ENCODE assay signal across 24 cellular contexts in the genomic region with DNA sequence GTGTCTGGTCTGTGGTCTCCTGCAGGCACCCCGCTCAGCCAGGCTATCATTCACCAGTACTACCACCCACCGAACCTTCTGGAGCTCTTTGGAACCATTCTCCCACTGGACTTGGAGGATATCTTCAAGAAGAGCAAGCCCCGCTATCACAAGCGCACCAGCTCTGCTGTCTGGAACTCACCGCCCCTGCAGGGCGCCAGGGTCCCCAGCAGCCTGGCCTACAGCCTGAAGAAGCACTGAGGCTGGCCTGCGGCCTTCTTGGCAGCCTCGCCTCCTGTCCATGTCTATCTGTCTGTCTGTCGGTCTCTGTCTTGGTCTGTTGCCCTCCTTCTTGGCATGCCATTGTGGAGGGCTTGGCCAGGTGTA. TPM values are rescaled to one million over a fixed set of nuclear protein-coding genes. Genes with fewer than 3 reads are reported as not detected.
"Had no signal": no experiment of that assay in that cellular context is flagged by ENCODE, and none has a peak within 500 bp of the region (broad histone marks: within the 10 kb centered on the region; RNA-seq: fewer than 3 reads in every experiment).

No MANE protein-coding gene starts in this region.

- H3K9me3 Mint-ChIP-seq: activated naive CD8-positive, alpha-beta T cell treated with anti-CD3 and anti-CD28 coated beads for 36 hours; activated T-helper 17 cell treated with anti-CD3 and anti-CD28 coated beads, Interleukin-2, amount 50 U/mL, for 72 hours; stimulated activated memory B cell treated with anti-CD40 and anti-IgM and Interleukin-4, amounts not matched to agents 10 μg/mL and 1 μg/mL and 100 μg/mL, for 72 hours; T-cell; T-helper 2 cell treated with Interferon-gamma antibody and Interleukin-4, amounts not matched to agents 5 μg/mL and 100 μg/mL, for 36 hours had no signal

- DNase-seq: activated CD4-positive, CD25-positive, alpha-beta regulatory T cell treated with anti-CD3 and anti-CD28 coated beads, Interleukin-2, amount 50 U/mL, for 72 hours; activated naive CD4-positive, alpha-beta T cell treated with Interleukin-2 at 50 U/mL for 16 hours; activated naive CD8-positive, alpha-beta T cell treated with anti-CD3 and anti-CD28 coated beads for 36 hours; cerebellar nuclear complex; cortex of kidney; mesenchymal stem cell; mucosa of descending colon; nucleus accumbens; small intestine; stimulated activated CD4-positive, alpha-beta T cell treated with anti-CD3 and anti-CD28 coated beads, Interleukin-15, amount 100 ng/mL, for 24 hours; thyroid gland had no signal

- H3K4me1 Mint-ChIP-seq: activated naive CD8-positive, alpha-beta T cell treated with anti-CD3 and anti-CD28 coated beads for 36 hours; activated T-helper 17 cell treated with anti-CD3 and anti-CD28 coated beads, Interleukin-2, amount 50 U/mL, for 72 hours; stimulated activated memory B cell treated with anti-CD40 and anti-IgM and Interleukin-4, amounts not matched to agents 10 μg/mL and 1 μg/mL and 100 μg/mL, for 72 hours; T-cell had no signal

- H3K27ac Mint-ChIP-seq: activated naive CD8-positive, alpha-beta T cell treated with anti-CD3 and anti-CD28 coated beads for 36 hours; activated T-helper 17 cell treated with anti-CD3 and anti-CD28 coated beads, Interleukin-2, amount 50 U/mL, for 72 hours; stimulated activated memory B cell treated with anti-CD40 and anti-IgM and Interleukin-4, amounts not matched to agents 10 μg/mL and 1 μg/mL and 100 μg/mL, for 72 hours; T-cell; T-helper 2 cell treated with Interferon-gamma antibody and Interleukin-4, amounts not matched to agents 5 μg/mL and 100 μg/mL, for 36 hours had no signal

- H3K27me3 ChIP-seq: heart left ventricle, thyroid gland had no signal

- H3K4me3 Mint-ChIP-seq: activated naive CD8-positive, alpha-beta T cell treated with anti-CD3 and anti-CD28 coated beads for 36 hours; activated T-helper 17 cell treated with anti-CD3 and anti-CD28 coated beads, Interleukin-2, amount 50 U/mL, for 72 hours; stimulated activated memory B cell treated with anti-CD40 and anti-IgM and Interleukin-4, amounts not matched to agents 10 μg/mL and 1 μg/mL and 100 μg/mL, for 72 hours; T-cell; T-helper 2 cell treated with Interferon-gamma antibody and Interleukin-4, amounts not matched to agents 5 μg/mL and 100 μg/mL, for 36 hours had no signal

- H3K27me3 Mint-ChIP-seq: activated naive CD8-positive, alpha-beta T cell treated with anti-CD3 and anti-CD28 coated beads for 36 hours; activated T-helper 17 cell treated with anti-CD3 and anti-CD28 coated beads, Interleukin-2, amount 50 U/mL, for 72 hours; stimulated activated memory B cell treated with anti-CD40 and anti-IgM and Interleukin-4, amounts not matched to agents 10 μg/mL and 1 μg/mL and 100 μg/mL, for 72 hours; T-cell had no signal

- H3K4me3 ChIP-seq: heart left ventricle, mucosa of descending colon, thyroid gland had no signal

- H3K9me3 ChIP-seq: heart left ventricle, mucosa of descending colon, thyroid gland had no signal

RNA-seq across cellular contexts. Expression of a gene that starts 38.3 kb away (rescaled TPM):
- total RNA-seq: activated naive CD8-positive, alpha-beta T cell treated with anti-CD3 and anti-CD28 coated beads for 36 hours; activated T-helper 17 cell treated with anti-CD3 and anti-CD28 coated beads, Interleukin-2, amount 50 U/mL, for 72 hours; bronchial epithelial cell; epithelial cell of proximal tubule; fibroblast of villous mesenchyme; heart left ventricle; left colon; lower leg skin; mucosa of descending colon; renal cortical epithelial cell; sciatic nerve; T-cell; thyroid gland; urinary bladder had no signal

RNA-seq across cellular contexts. Expression of a gene that starts 56.8 kb away (rescaled TPM):
- total RNA-seq: activated naive CD8-positive, alpha-beta T cell treated with anti-CD3 and anti-CD28 coated beads for 36 hours; activated T-helper 17 cell treated with anti-CD3 and anti-CD28 coated beads, Interleukin-2, amount 50 U/mL, for 72 hours; bronchial epithelial cell; epithelial cell of proximal tubule; fibroblast of villous mesenchyme; heart left ventricle; renal cortical epithelial cell; sciatic nerve; T-cell; urinary bladder had no signal
